ENCODE assay signal across 24 cellular contexts in genomic region chr1:117087686-117088085, GRCh38.
"Had no signal": no experiment of that assay in that cellular context is flagged by ENCODE, and none has a peak within 500 bp of the region (broad histone marks: within the 10 kb centered on the region; RNA-seq: fewer than 3 reads in every experiment).

No MANE protein-coding gene starts in this region.

- H3K4me1 ChIP-seq: colonic mucosa had no signal

- H3K36me3 ChIP-seq: colonic mucosa had no signal

- H3K9me3 ChIP-seq: colonic mucosa, esophagus muscularis mucosa, esophagus squamous epithelium, gastrocnemius medialis, gastroesophageal sphincter, heart left ventricle, heart right ventricle had no signal

- ATAC-seq: effector memory CD8-positive, alpha-beta T cell; foreskin keratinocyte; gastrocnemius medialis; gastroesophageal sphincter; heart left ventricle; heart right ventricle had no signal

- DNase-seq: colonic mucosa; cortex of kidney; dermis blood vessel endothelial cell; dorsolateral prefrontal cortex; effector CD4-positive, alpha-beta T cell; effector CD8-positive, alpha-beta T cell; effector memory CD4-positive, alpha-beta T cell; effector memory CD8-positive, alpha-beta T cell; endodermal cell; erythroblast; esophagus squamous epithelium; foreskin fibroblast; foreskin keratinocyte; foreskin melanocyte; gastrocnemius medialis; glutamatergic neuron; head of caudate nucleus; heart left ventricle; heart right ventricle had no signal

- H3K27ac Mint-ChIP-seq: dendritic cell treated with granulocyte-macrophage colony-stimulating factor and Interleukin-4, amounts not matched to agents 40 ng/mL and 50 ng/mL, for 4 days; effector memory CD8-positive, alpha-beta T cell; endodermal cell had no signal

- H3K4me3 ChIP-seq: colonic mucosa, coronary artery, dorsolateral prefrontal cortex, esophagus muscularis mucosa, esophagus squamous epithelium, gastrocnemius medialis, gastroesophageal sphincter, heart left ventricle, heart right ventricle had no signal

- H3K27ac ChIP-seq: colonic mucosa, coronary artery, dorsolateral prefrontal cortex, epithelial cell of prostate, esophagus muscularis mucosa, esophagus squamous epithelium, foreskin keratinocyte, gastrocnemius medialis, gastroesophageal sphincter, heart left ventricle, heart right ventricle had no signal

- H3K4me3 Mint-ChIP-seq: dendritic cell treated with granulocyte-macrophage colony-stimulating factor and Interleukin-4, amounts not matched to agents 40 ng/mL and 50 ng/mL, for 4 days; effector memory CD8-positive, alpha-beta T cell; endodermal cell had no signal

- H3K27me3 Mint-ChIP-seq: dendritic cell treated with granulocyte-macrophage colony-stimulating factor and Interleukin-4, amounts not matched to agents 40 ng/mL and 50 ng/mL, for 4 days; effector memory CD8-positive, alpha-beta T cell had no signal

- H3K27me3 ChIP-seq: colonic mucosa, dorsolateral prefrontal cortex, esophagus muscularis mucosa, esophagus squamous epithelium, foreskin keratinocyte, gastrocnemius medialis, gastroesophageal sphincter, heart left ventricle, heart right ventricle had no signal

- H3K9me3 Mint-ChIP-seq: dendritic cell treated with granulocyte-macrophage colony-stimulating factor and Interleukin-4, amounts not matched to agents 40 ng/mL and 50 ng/mL, for 4 days; effector memory CD8-positive, alpha-beta T cell; endodermal cell had no signal
